ENCODE assay signal across 8 cellular contexts in the genomic region with DNA sequence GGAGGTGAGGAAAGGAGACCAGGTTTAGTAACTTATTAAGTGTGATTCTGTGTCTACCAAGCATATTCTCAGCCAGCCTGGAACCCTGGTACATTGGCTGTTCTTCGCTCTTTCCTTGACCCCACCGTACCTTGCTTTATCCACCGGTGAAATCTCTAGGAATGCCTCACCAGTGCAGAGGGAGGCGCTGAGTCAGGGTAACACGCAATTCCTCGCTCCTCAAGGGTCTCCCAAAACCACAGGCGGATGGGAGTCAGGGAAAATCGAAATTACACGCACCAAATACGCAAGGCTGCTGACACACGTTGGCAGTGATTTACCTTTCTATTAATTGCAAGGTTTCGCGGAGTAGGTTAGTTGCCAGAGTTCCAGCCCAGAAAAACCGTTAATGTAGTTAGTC. TPM values are rescaled to one million over a fixed set of nuclear protein-coding genes. Genes with fewer than 3 reads are reported as not detected.
DNase-seq lines count a peak whose midpoint lies in the region; ATAC-seq and TF ChIP-seq lines count a peak whose summit lies in the region.

No MANE protein-coding gene starts in this region.

- H3K4me3 ChIP-seq in mammary epithelial cell (replicated peaks in 1 of 3; ENCODE audit: insufficient read depth in 1 of 3, low read depth in 2 of 3, low read length in 3 of 3) = peak overlapping the region; percentile 78 to 96 (median 93)

- BruUV-seq in mammary epithelial cell (replicated peaks; lab: Mats Ljungman, UMichigan) = TSS peak; percentile 47

- peak overlapping the region; percentile 97 for H2AFZ ChIP-seq in mammary epithelial cell (ENCODE audit: low read depth, low read length)

- intact Hi-C loops in mammary epithelial cell (cut with micrococcal nuclease) = loop anchor here (2.0 to 10.0 kb wide), 2 partner anchors 19 to 611 kb away; partner anchors contain the start of genes GPR135 and PCNX4

- H3K27ac ChIP-seq in mammary epithelial cell (ENCODE audit: insufficient read depth, low read depth, low read length) = peak overlapping the region; percentile 77
- H3K27ac ChIP-seq in layer of hippocampus (ENCODE audit: low read depth, low read length) = peak overlapping the region; percentile 93
- peak overlapping the region; percentile 83 for H3K27ac ChIP-seq in temporal lobe (ENCODE audit: low read depth, low read length)

- WGBS in mammary epithelial cell (ENCODE audit: low coverage, missing lambda C conversion rate) = 5% methylated on average over 9 of the region's 14 CpGs

- TF ChIP-seq CTCF in mammary epithelial cell (conservative IDR thresholded peaks at IDR 0.05 in 1 of 2, IDR thresholded peaks at IDR 0.05 in 1 of 2; ENCODE audit: extremely low read depth in 1 of 2, insufficient read depth in 1 of 2, low read depth in 1 of 2, low read length in 2 of 2) = no peak

- peaks cover 78% of the 10 kb centered on the region for H3K79me2 ChIP-seq in mammary epithelial cell (ENCODE audit: insufficient read depth, low read length)

- no peaks in the 10 kb centered on the region for H3K27me3 ChIP-seq in mammary epithelial cell (ENCODE audit: insufficient read depth, low read length)
- no peaks in the 10 kb centered on the region for H3K27me3 ChIP-seq in layer of hippocampus (ENCODE audit: control insufficient read depth, insufficient read depth, low read length)

- peaks cover 6% of the 10 kb centered on the region for H3K36me3 ChIP-seq in mammary epithelial cell (ENCODE audit: insufficient read depth, low read length)

- H3K9me3 ChIP-seq in mammary epithelial cell (replicated peaks; ENCODE audit: insufficient read depth, low read length) = no peaks in the 10 kb centered on the region

- ATAC-seq in HG02884 (IDR thresholded peaks at IDR 0.05; ENCODE audit: unreplicated experiment) (no peak), GM18520 (IDR thresholded peaks at IDR 0.05; ENCODE audit: unreplicated experiment) (no peak)

- peak overlapping the region; percentile 90 for H3K9ac ChIP-seq in mammary epithelial cell (ENCODE audit: insufficient read depth, low read length)

- in situ Hi-C loops in G401 (cut with HindIII; ENCODE audit: low sequenced_read_pairs) = no loop called here
- in situ Hi-C loops in mammary epithelial cell (cut with MboI; ENCODE audit: low sequenced_read_pairs in 2 of 2) = no loop called here

- dilution Hi-C loops in mammary epithelial cell (cut with HindIII; ENCODE audit: low sequenced_read_pairs) = no loop called here

- peaks cover 32% of the 10 kb centered on the region for H3K4me1 ChIP-seq in mammary epithelial cell (ENCODE audit: insufficient read depth, low read length)

- DNase-seq in G401 (ENCODE audit: low spot score) (peak; percentile 45), M059J (ENCODE audit: low read depth) (peak; percentile 78), mammary epithelial cell (no peak), NCI-H2107 treated with DMSO at 0.1 percent for 48 hours (lab: John Stamatoyannopoulos, UW; ENCODE audit: unreplicated experiment) (no peak)

- peak overlapping the region; percentile 81 for H3K4me2 ChIP-seq in mammary epithelial cell (ENCODE audit: insufficient read depth, low read depth, low read length)

- no peaks in the 10 kb centered on the region for H4K20me1 ChIP-seq in mammary epithelial cell (ENCODE audit: insufficient read depth, low read length)

- CTCF ChIA-PET in mammary epithelial cell (lab: Charles Lee; ENCODE audit: low non-redundant PET) = interaction anchor here (1.1 kb wide), 1 partner anchor 414 kb away, joined by 4 read pairs; no protein-coding TSS in a partner anchor

RNA-seq across cellular contexts. Expression of gene L3HYPDH, which starts 0.8 kb away (rescaled TPM):
- total RNA-seq in G401 (2014; rRNA removed; shearing (Covaris generic)) = 19.4 and 26.6 TPM in 2 replicates
- total RNA-seq in M059J (2014; rRNA removed; shearing (Covaris generic)) = 33.2 and 38.1 TPM in 2 replicates
- total RNA-seq in mammary epithelial cell = 10 to 100 TPM; 23.4 to 30.2 TPM
- 14.8 TPM for polyA plus RNA-seq in mammary epithelial cell
- polyA minus RNA-seq in mammary epithelial cell = not detected
- 20.2 TPM for total RNA-seq in temporal lobe

RNA-seq across cellular contexts. Expression of gene JKAMP, which starts 1.0 kb away (rescaled TPM):
- total RNA-seq in G401 (2014; rRNA removed; shearing (Covaris generic)) = 77.3 and 89.4 TPM in 2 replicates
- total RNA-seq in M059J (2014; rRNA removed; shearing (Covaris generic)) = 131 and 142 TPM in 2 replicates
- total RNA-seq in mammary epithelial cell (10 to 100 TPM; 36.6 to 99.9 TPM), temporal lobe (42.0 TPM)
- 78.8 TPM for polyA plus RNA-seq in mammary epithelial cell
- 78.0 TPM for polyA minus RNA-seq in mammary epithelial cell

RNA-seq across cellular contexts. Expression of gene GPR135, which starts 18.2 kb away (rescaled TPM):
- 0.06 and 0.71 TPM in 2 replicates for total RNA-seq in G401 (2014; rRNA removed; shearing (Covaris generic))
- 0.79 and 1.3 TPM in 2 replicates for total RNA-seq in M059J (2014; rRNA removed; shearing (Covaris generic))
- 1 to 10 TPM; 3.3 to 4.8 TPM for total RNA-seq in mammary epithelial cell
- polyA plus RNA-seq in mammary epithelial cell = 0.28 TPM
- polyA minus RNA-seq in mammary epithelial cell = not detected
- 6.4 TPM for total RNA-seq in temporal lobe

Comparison
In these comparisons a context has a peak if more than half of its experiments do, and no peak if none do; other contexts are left out.
1. DNase-seq: peak in G401 (single experiment) and M059J (single experiment); none in mammary epithelial cell (single experiment) and NCI-H2107 treated with DMSO at 0.1 percent for 48 hours (single experiment).
2. Peak in every context shown above with its lines, with median percentiles within 50 percentile points of each other: H3K27ac ChIP-seq.